ENCODE assay signal across 9 cellular contexts in genomic region chr7:80047856-80048459, GRCh38.
DNase-seq lines count a peak whose midpoint lies in the region; ATAC-seq and TF ChIP-seq lines count a peak whose summit lies in the region.
"Had no signal": no experiment of that assay in that cellular context is flagged by ENCODE, and none has a peak within 500 bp of the region (broad histone marks: within the 10 kb centered on the region; RNA-seq: fewer than 3 reads in every experiment).

No MANE protein-coding gene starts in this region.

- no peaks in the 10 kb centered on the region for H3F3A ChIP-seq in smooth muscle cell (ENCODE audit: low read depth)

- no peaks in the 10 kb centered on the region for H3K4me1 ChIP-seq in smooth muscle cell (ENCODE audit: low read depth)
- H3K4me1 ChIP-seq in transverse colon = no peaks in the 10 kb centered on the region
- H3K4me1 ChIP-seq: ascending aorta had no signal

- H3K27ac ChIP-seq in smooth muscle cell (ENCODE audit: low read depth) = no peak overlapping the region
- no peak overlapping the region for H3K27ac ChIP-seq in transverse colon
- H3K27ac ChIP-seq: ascending aorta had no signal

- in situ Hi-C loops in transverse colon (cut with MboI; ENCODE audit: low pct_ligation_motif_present in 1 of 4, low pct_unique_long_range_greater_than_20kb in 1 of 4, low sequenced_read_pairs in 3 of 4) = loop anchor here in 1 of 4 donors (25.0 kb wide), 1 partner anchor 761 kb away; no protein-coding TSS in a partner anchor

- H3K27me3 ChIP-seq in smooth muscle cell (ENCODE audit: low read depth) = no peaks in the 10 kb centered on the region
- no peaks in the 10 kb centered on the region for H3K27me3 ChIP-seq in transverse colon
- H3K27me3 ChIP-seq: ascending aorta had no signal

- ATAC-seq in activated CD8-positive, alpha-beta T cell treated with anti-CD3 and anti-CD28 coated beads for 36 hours = no peak
- ATAC-seq in activated CD8-positive, alpha-beta T cell treated with anti-CD3 and anti-CD28 coated beads, Interleukin-2, amount 10 ng/mL, durations not matched to agents 7 days and 5 days = no peak
- ATAC-seq in T-cell (replicated peaks in 1 of 4) = no peak
- ATAC-seq in activated CD4-positive, alpha-beta T cell treated with anti-CD3 and anti-CD28 coated beads for 36 hours = no peak

- TF ChIP-seq CTCF in activated CD8-positive, alpha-beta T cell treated with anti-CD3 and anti-CD28 coated beads for 36 hours (IDR thresholded peaks at IDR 0.05) = peak; percentile 14
- peak; percentile 52 for TF ChIP-seq CTCF in choroid plexus epithelial cell (conservative IDR thresholded peaks at IDR 0.05; ENCODE audit: low read depth, low read length)
- peak; percentile 66 for TF ChIP-seq CTCF in smooth muscle cell (IDR thresholded peaks at IDR 0.05; ENCODE audit: borderline replicate concordance, insufficient read depth, poor library complexity, severe bottlenecking)
- no peak for TF ChIP-seq CTCF in transverse colon (IDR thresholded peaks at IDR 0.05)

- no peak overlapping the region for H3K9ac ChIP-seq in smooth muscle cell (ENCODE audit: low read depth)

- no peak for TF ChIP-seq POLR2A in transverse colon (IDR thresholded peaks at IDR 0.05)

- H3K4me1 Mint-ChIP-seq in activated CD8-positive, alpha-beta T cell treated with anti-CD3 and anti-CD28 coated beads for 36 hours (ENCODE audit: low read depth) = no peaks in the 10 kb centered on the region
- H3K4me1 Mint-ChIP-seq in activated CD8-positive, alpha-beta T cell treated with anti-CD3 and anti-CD28 coated beads, Interleukin-2, amount 10 ng/mL, durations not matched to agents 7 days and 5 days (ENCODE audit: low read depth) = no peaks in the 10 kb centered on the region
- no peaks in the 10 kb centered on the region for H3K4me1 Mint-ChIP-seq in T-cell
- H3K4me1 Mint-ChIP-seq in activated CD4-positive, alpha-beta T cell treated with anti-CD3 and anti-CD28 coated beads for 36 hours = no peaks in the 10 kb centered on the region

- intact Hi-C loops in activated CD8-positive, alpha-beta T cell treated with anti-CD3 and anti-CD28 coated beads for 36 hours (cut with micrococcal nuclease) = no loop called here
- intact Hi-C loops in activated CD4-positive, alpha-beta T cell treated with anti-CD3 and anti-CD28 coated beads for 36 hours (cut with DNase I, micrococcal nuclease) = no loop called here
- intact Hi-C loops in transverse colon (cut with DNase I; ENCODE audit: low total_unique reads) = no loop called here

- no peak overlapping the region for H3K27ac Mint-ChIP-seq in activated CD8-positive, alpha-beta T cell treated with anti-CD3 and anti-CD28 coated beads for 36 hours
- no peak overlapping the region for H3K27ac Mint-ChIP-seq in activated CD8-positive, alpha-beta T cell treated with anti-CD3 and anti-CD28 coated beads, Interleukin-2, amount 10 ng/mL, durations not matched to agents 7 days and 5 days
- H3K27ac Mint-ChIP-seq in T-cell = no peak overlapping the region
- H3K27ac Mint-ChIP-seq in activated CD4-positive, alpha-beta T cell treated with anti-CD3 and anti-CD28 coated beads for 36 hours = no peak overlapping the region

- 78% methylated on average over 1 of the region's 1 CpG for WGBS in smooth muscle cell (ENCODE audit: low lambda C conversion rate)
- 38 to 45% methylated on average over 1 of the region's 1 CpG for WGBS in transverse colon (ENCODE audit: low coverage in 1 of 2), 2 donors

- H3K9me3 ChIP-seq in smooth muscle cell (replicated peaks; ENCODE audit: low read depth) (no peaks in the 10 kb centered on the region), transverse colon (no peaks in the 10 kb centered on the region)
- H3K9me3 ChIP-seq: ascending aorta had no signal

- POLR2A ChIA-PET in activated CD8-positive, alpha-beta T cell treated with anti-CD3 and anti-CD28 coated beads for 36 hours (lab: Charles Lee) = no interaction called here
- POLR2A ChIA-PET in activated CD8-positive, alpha-beta T cell treated with anti-CD3 and anti-CD28 coated beads, Interleukin-2, amount 10 ng/mL, durations not matched to agents 7 days and 5 days (lab: Charles Lee) = no interaction called here
- POLR2A ChIA-PET in T-cell (lab: Charles Lee) = no interaction called here
- POLR2A ChIA-PET in activated CD4-positive, alpha-beta T cell treated with anti-CD3 and anti-CD28 coated beads for 36 hours (lab: Charles Lee) = no interaction called here

- H3K9me3 Mint-ChIP-seq in activated CD8-positive, alpha-beta T cell treated with anti-CD3 and anti-CD28 coated beads for 36 hours = peaks cover 9% of the 10 kb centered on the region
- no peaks in the 10 kb centered on the region for H3K9me3 Mint-ChIP-seq in activated CD8-positive, alpha-beta T cell treated with anti-CD3 and anti-CD28 coated beads, Interleukin-2, amount 10 ng/mL, durations not matched to agents 7 days and 5 days (ENCODE audit: insufficient read depth)
- peaks cover 7 to 14% (median 8%) of the 10 kb centered on the region in 3 donors for H3K9me3 Mint-ChIP-seq in T-cell
- H3K9me3 Mint-ChIP-seq in activated CD4-positive, alpha-beta T cell treated with anti-CD3 and anti-CD28 coated beads for 36 hours (ENCODE audit: low read depth) = peaks cover 4% of the 10 kb centered on the region

- H3K4me2 ChIP-seq in smooth muscle cell = no peak overlapping the region

- H3K4me3 Mint-ChIP-seq in activated CD8-positive, alpha-beta T cell treated with anti-CD3 and anti-CD28 coated beads for 36 hours = no peak overlapping the region
- H3K4me3 Mint-ChIP-seq in activated CD8-positive, alpha-beta T cell treated with anti-CD3 and anti-CD28 coated beads, Interleukin-2, amount 10 ng/mL, durations not matched to agents 7 days and 5 days = no peak overlapping the region
- no peak overlapping the region for H3K4me3 Mint-ChIP-seq in T-cell
- H3K4me3 Mint-ChIP-seq in activated CD4-positive, alpha-beta T cell treated with anti-CD3 and anti-CD28 coated beads for 36 hours = no peak overlapping the region

- H3K27me3 Mint-ChIP-seq in activated CD8-positive, alpha-beta T cell treated with anti-CD3 and anti-CD28 coated beads for 36 hours = no peaks in the 10 kb centered on the region
- H3K27me3 Mint-ChIP-seq in activated CD8-positive, alpha-beta T cell treated with anti-CD3 and anti-CD28 coated beads, Interleukin-2, amount 10 ng/mL, durations not matched to agents 7 days and 5 days (ENCODE audit: low read depth) = no peaks in the 10 kb centered on the region
- H3K27me3 Mint-ChIP-seq in T-cell = peaks cover 0 to 3% of the 10 kb centered on the region in 2 donors
- H3K27me3 Mint-ChIP-seq in activated CD4-positive, alpha-beta T cell treated with anti-CD3 and anti-CD28 coated beads for 36 hours = peaks cover 2% of the 10 kb centered on the region

- TF ChIP-seq EP300 in transverse colon (IDR thresholded peaks at IDR 0.05; ENCODE audit: low read depth) = no peak

- no peaks in the 10 kb centered on the region for H3K79me2 ChIP-seq in smooth muscle cell (ENCODE audit: low read depth)

- CTCF ChIA-PET in activated CD8-positive, alpha-beta T cell treated with anti-CD3 and anti-CD28 coated beads for 36 hours (lab: Charles Lee) = interaction anchor here (1.0 to 1.2 kb wide), 2 partner anchors 11 to 14 kb away, joined by 3 to 4 read pairs; no protein-coding TSS in a partner anchor
- CTCF ChIA-PET in activated CD8-positive, alpha-beta T cell treated with anti-CD3 and anti-CD28 coated beads, Interleukin-2, amount 10 ng/mL, durations not matched to agents 7 days and 5 days (lab: Charles Lee) = interaction anchor here (0.6 to 1.7 kb wide), 2 partner anchors 12 to 750 kb away, joined by 3 to 5 read pairs; no protein-coding TSS in a partner anchor
- CTCF ChIA-PET in T-cell (lab: Charles Lee) = interaction anchor here in 1 of 2 donors (0.8 kb wide), 1 partner anchor 642 kb away, joined by 3 read pairs; no protein-coding TSS in a partner anchor
- CTCF ChIA-PET in activated CD4-positive, alpha-beta T cell treated with anti-CD3 and anti-CD28 coated beads for 36 hours (lab: Charles Lee) = interaction anchor here (1.4 kb wide), 1 partner anchor 11 kb away, joined by 3 read pairs; no protein-coding TSS in a partner anchor

- H4K20me1 ChIP-seq in smooth muscle cell (ENCODE audit: low read depth) = no peaks in the 10 kb centered on the region

- no peaks in the 10 kb centered on the region for H3K36me3 Mint-ChIP-seq in activated CD8-positive, alpha-beta T cell treated with anti-CD3 and anti-CD28 coated beads for 36 hours (ENCODE audit: low read depth)
- no peaks in the 10 kb centered on the region for H3K36me3 Mint-ChIP-seq in activated CD8-positive, alpha-beta T cell treated with anti-CD3 and anti-CD28 coated beads, Interleukin-2, amount 10 ng/mL, durations not matched to agents 7 days and 5 days (ENCODE audit: low read depth)
- H3K36me3 Mint-ChIP-seq in T-cell = no peaks in the 10 kb centered on the region
- H3K36me3 Mint-ChIP-seq in activated CD4-positive, alpha-beta T cell treated with anti-CD3 and anti-CD28 coated beads for 36 hours (ENCODE audit: low read depth) = no peaks in the 10 kb centered on the region

- H2AFZ ChIP-seq in smooth muscle cell (ENCODE audit: low read depth) = no peak overlapping the region

- H3K36me3 ChIP-seq in smooth muscle cell (ENCODE audit: low read depth) (no peaks in the 10 kb centered on the region), transverse colon (no peaks in the 10 kb centered on the region)
- H3K36me3 ChIP-seq: ascending aorta had no signal

- H3K4me3 ChIP-seq in choroid plexus epithelial cell (ENCODE audit: low read depth, low read length) (no peak overlapping the region), smooth muscle cell (no peak overlapping the region), transverse colon (no peak overlapping the region)
- H3K4me3 ChIP-seq: ascending aorta had no signal

- DNase-seq in activated CD8-positive, alpha-beta T cell treated with anti-CD3 and anti-CD28 coated beads for 36 hours = no peak
- no peak for DNase-seq in activated CD8-positive, alpha-beta T cell treated with anti-CD3 and anti-CD28 coated beads, Interleukin-2, amount 10 ng/mL, durations not matched to agents 7 days and 5 days
- DNase-seq in NCI-H2081 treated with DMSO at 0.1 percent for 48 hours (lab: John Stamatoyannopoulos, UW) (peak; percentile 25), choroid plexus epithelial cell (ENCODE audit: low read depth) (peak; percentile 30), smooth muscle cell (lab: John Stamatoyannopoulos, UW; ENCODE audit: unreplicated experiment) (no peak), T-cell (no peak), transverse colon (no peak)
- DNase-seq in activated CD4-positive, alpha-beta T cell treated with anti-CD3 and anti-CD28 coated beads for 36 hours = no peak

Comparison
In these comparisons a context has a peak if more than half of its experiments do, and no peak if none do; other contexts are left out.
1. DNase-seq: peak in NCI-H2081 treated with DMSO at 0.1 percent for 48 hours (single experiment) and choroid plexus epithelial cell (single experiment); none in activated CD8-positive, alpha-beta T cell treated with anti-CD3 and anti-CD28 coated beads for 36 hours (single experiment), activated CD8-positive, alpha-beta T cell treated with anti-CD3 and anti-CD28 coated beads, Interleukin-2, amount 10 ng/mL, durations not matched to agents 7 days and 5 days (single experiment), smooth muscle cell (single experiment), T-cell (0 of 34), activated CD4-positive, alpha-beta T cell treated with anti-CD3 and anti-CD28 coated beads for 36 hours (single experiment) and transverse colon (single experiment).
2. CTCF ChIP-seq: peak in activated CD8-positive, alpha-beta T cell treated with anti-CD3 and anti-CD28 coated beads for 36 hours (single experiment), choroid plexus epithelial cell (single experiment) and smooth muscle cell (single experiment); none in transverse colon (0 of 5).